In the genomic region with DNA sequence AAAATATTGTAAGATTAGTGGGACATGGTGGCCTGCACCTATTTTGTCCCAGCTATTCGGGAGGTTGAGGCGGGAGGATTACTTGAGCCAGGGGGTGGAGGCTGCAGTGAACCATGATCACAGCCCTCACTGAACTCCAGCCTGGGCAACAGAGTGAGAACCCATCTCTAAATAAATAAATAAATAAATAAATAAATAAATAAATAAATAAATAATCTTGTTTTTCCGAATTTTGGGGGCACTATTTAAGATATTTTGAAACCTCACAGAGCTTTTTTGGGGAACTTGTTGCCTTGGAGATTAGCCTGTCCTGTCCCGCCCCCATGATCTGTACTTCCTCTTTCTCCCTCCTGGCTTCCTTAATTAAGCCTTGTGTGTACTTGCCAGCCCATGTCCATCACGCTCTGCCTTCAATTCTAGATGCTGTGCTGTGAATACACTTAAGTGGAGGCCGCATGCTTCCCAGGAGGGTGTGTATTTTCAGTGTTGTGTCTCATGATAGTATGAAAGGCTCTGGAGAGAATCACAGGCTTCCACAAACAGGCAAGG, we compare ENCODE assay signal across 10 cellular contexts. TPM values are rescaled to one million over a fixed set of nuclear protein-coding genes. Genes with fewer than 3 reads are reported as not detected.
A peak's percentile ranks its signal among the peaks of the same experiment; 100 is the strongest.
DNase-seq lines count a peak whose midpoint lies in the region; ATAC-seq, FAIRE-seq and TF ChIP-seq lines count a peak whose summit lies in the region.
"Had no signal": no experiment of that assay in that cellular context is flagged by ENCODE, and none has a peak within 500 bp of the region (broad histone marks: within the 10 kb centered on the region; RNA-seq: fewer than 3 reads in every experiment).

No MANE protein-coding gene starts in this region.

- H3K4me1 ChIP-seq in Peyer's patch (peaks cover 0 to 57% (median 8%) of the 10 kb centered on the region in 4 donors), kidney (ENCODE audit: control insufficient read depth in 1 of 2, insufficient read depth in 1 of 2, low read depth in 1 of 2, low read length in 2 of 2) (peaks cover 15% of the 10 kb centered on the region in 2 donors), prostate gland (replicated peaks) (no peaks in the 10 kb centered on the region)

- H3K36me3 ChIP-seq in Peyer's patch (peaks cover 0 to 16% (median 0%) of the 10 kb centered on the region in 3 donors), kidney (ENCODE audit: control insufficient read depth in 1 of 2, insufficient read depth in 2 of 2, low read length in 2 of 2) (no peaks in the 10 kb centered on the region), prostate gland (no peaks in the 10 kb centered on the region)

- FAIRE-seq in kidney (lab: Jason Lieb, UNC), result no peak

- no peak for TF ChIP-seq POLR2A in Peyer's patch (IDR thresholded peaks at IDR 0.05)
- no peak for TF ChIP-seq POLR2A in prostate gland (IDR thresholded peaks at IDR 0.05)

- no peaks in the 10 kb centered on the region for H3K9me3 Mint-ChIP-seq in CD14-positive monocyte

- DNase-seq in CD14-positive monocyte (ENCODE audit: low spot score) (peak; percentile 75), GM19238 (ENCODE audit: insufficient read length, low spot score) (peak; percentile 32), Peyer's patch (peak in 2 of 3 donors; percentile 60 to 79), kidney (peak; percentile 7), DMS79 treated with DMSO at 0.1 percent for 48 hours (lab: John Stamatoyannopoulos, UW) (no peak), prostate gland (ENCODE audit: low spot score) (no peak)
- DNase-seq: activated CD4-positive, alpha-beta T cell treated with anti-CD3 and anti-CD28 coated beads, Interleukin-2, amount 50 U/mL, for 1 hour; stimulated activated CD4-positive, alpha-beta T cell treated with anti-CD3 and anti-CD28 coated beads, Interleukin-4, amount 100 ng/mL, for 1 hour had no signal

- H3K9ac ChIP-seq in kidney (ENCODE audit: low read length in 2 of 2), result no peak overlapping the region

- intact Hi-C loops in CD14-positive monocyte (cut with micrococcal nuclease), result loop anchor here in 1 of 2 donors (10.0 kb wide), 1 partner anchor 391 kb away; no protein-coding TSS in a partner anchor
- intact Hi-C loops in kidney (cut with DNase I), result no loop called here
- intact Hi-C loops in prostate gland (cut with DNase I), result no loop called here

- peaks cover 55% of the 10 kb centered on the region for H3K4me1 Mint-ChIP-seq in CD14-positive monocyte

- no peak for TF ChIP-seq CTCF in CD14-positive monocyte (IDR thresholded peaks at IDR 0.05)
- no peak for TF ChIP-seq CTCF in Peyer's patch (IDR thresholded peaks at IDR 0.05)
- TF ChIP-seq CTCF in kidney (IDR thresholded peaks at IDR 0.05; ENCODE audit: borderline replicate concordance, extremely low read depth, insufficient read depth), result no peak
- TF ChIP-seq CTCF in prostate gland (IDR thresholded peaks at IDR 0.05), result no peak

- WGBS in prostate gland, result 82% methylated on average over 6 of the region's 6 CpGs

- H3K36me3 Mint-ChIP-seq in CD14-positive monocyte, result peaks cover 28 to 47% of the 10 kb centered on the region in 2 donors

- peak overlapping the region; percentile 88 to 95 (median 93) for H3K27ac Mint-ChIP-seq in CD14-positive monocyte

- H3K9me3 ChIP-seq in Peyer's patch (no peaks in the 10 kb centered on the region), kidney (ENCODE audit: control insufficient read depth in 1 of 2, low read length in 2 of 2) (no peaks in the 10 kb centered on the region), prostate gland (no peaks in the 10 kb centered on the region)

- H3K27me3 ChIP-seq in Peyer's patch (no peaks in the 10 kb centered on the region), prostate gland (replicated peaks; ENCODE audit: insufficient read depth) (no peaks in the 10 kb centered on the region)

- H3K27ac ChIP-seq in Peyer's patch, result peak overlapping the region; percentile 9 to 53 (median 38)
- H3K27ac ChIP-seq in kidney (ENCODE audit: low read depth in 2 of 2, low read length in 2 of 2), result no peak overlapping the region
- H3K27ac ChIP-seq in prostate gland, result no peak overlapping the region

- ATAC-seq in HG02884 (IDR thresholded peaks at IDR 0.05; ENCODE audit: unreplicated experiment) (no peak), HG03280 (IDR thresholded peaks at IDR 0.05; ENCODE audit: unreplicated experiment) (no peak)

- H3K27me3 Mint-ChIP-seq in CD14-positive monocyte (ENCODE audit: low read depth in 3 of 3), result peaks cover 0 to 3% (median 0%) of the 10 kb centered on the region in 3 donors

- H3K4me3 Mint-ChIP-seq in CD14-positive monocyte, result peak overlapping the region in 1 of 2 donors; percentile 76

- H3K4me3 ChIP-seq in Peyer's patch (no peak overlapping the region), kidney (ENCODE audit: low read length in 2 of 2) (no peak overlapping the region), prostate gland (no peak overlapping the region)

RNA-seq across cellular contexts. Expression of a gene that starts 4.4 kb away (rescaled TPM):
- polyA plus RNA-seq in CD14-positive monocyte, result 100 to 1,000 TPM; 149 TPM
- total RNA-seq in Peyer's patch, result 100 to 1,000 TPM; 121 to 214 (median 144) TPM
- 50.8 TPM for total RNA-seq in kidney
- polyA plus RNA-seq in kidney (ENCODE audit: insufficient read depth, low read depth, low replicate concordance), result 16.4 TPM
- total RNA-seq in prostate gland, result 10 to 100 TPM in 1 of 2 donors, 1 to 10 TPM in 1; 7.2 to 16.7 TPM

Comparison
In these comparisons a context has a peak if more than half of its experiments do, and no peak if none do; other contexts are left out.
1. DNase-seq: peak in CD14-positive monocyte (single experiment), GM19238 (single experiment), Peyer's patch (2 of 3) and kidney (single experiment); none in DMS79 treated with DMSO at 0.1 percent for 48 hours (single experiment) and prostate gland (single experiment).
2. H3K27ac ChIP-seq: peak in Peyer's patch (4 of 4); none in kidney (0 of 2) and prostate gland (0 of 2).